Comparison of ENCODE assay signal across 9 cellular contexts in genomic region chr4:83231620-83232056, GRCh38. TPM values are rescaled to one million over a fixed set of nuclear protein-coding genes. Genes with fewer than 3 reads are reported as not detected.
DNase-seq lines count a peak whose midpoint lies in the region; ATAC-seq and TF ChIP-seq lines count a peak whose summit lies in the region.
"Had no signal": no experiment of that assay in that cellular context is flagged by ENCODE, and none has a peak within 500 bp of the region (broad histone marks: within the 10 kb centered on the region; RNA-seq: fewer than 3 reads in every experiment).

No MANE protein-coding gene starts in this region.

- H3K27ac ChIP-seq in CD8-positive, alpha-beta memory T cell (ENCODE audit: low read depth, low read length), result no peak overlapping the region
- H3K27ac ChIP-seq in SK-N-SH (ENCODE audit: low read depth in 2 of 2, low read length in 1 of 2), result no peak overlapping the region
- no peak overlapping the region for H3K27ac ChIP-seq in hepatocyte

- H3K4me2 ChIP-seq in SK-N-SH (no peak overlapping the region), hepatocyte (no peak overlapping the region)

- H3K9me2 ChIP-seq in SK-N-SH, result no peaks in the 10 kb centered on the region
- no peaks in the 10 kb centered on the region for H3K9me2 ChIP-seq in hepatocyte (replicated peaks; ENCODE audit: insufficient read depth)

- H3K9ac ChIP-seq in SK-N-SH, result no peak overlapping the region

- H3K4me3 ChIP-seq in CD8-positive, alpha-beta memory T cell (ENCODE audit: low read length), result no peak overlapping the region
- H3K4me3 ChIP-seq in SK-N-SH (ENCODE audit: low read depth in 2 of 2, low read length in 1 of 2) (no peak overlapping the region), hepatocyte (no peak overlapping the region)

- H3K4me1 Mint-ChIP-seq in CD8-positive, alpha-beta memory T cell, result peaks cover 48 to 49% (median 48%) of the 10 kb centered on the region in 3 donors
- H3K4me1 Mint-ChIP-seq in activated naive CD8-positive, alpha-beta T cell treated with anti-CD3 and anti-CD28 coated beads, Interleukin-2, amount 50 U/mL, for 24 hours, result peaks cover 52% of the 10 kb centered on the region
- H3K4me1 Mint-ChIP-seq: brain had no signal

- H3F3A ChIP-seq in SK-N-SH (replicated peaks; ENCODE audit: insufficient read depth), result no peaks in the 10 kb centered on the region

- H3K36me3 Mint-ChIP-seq in CD8-positive, alpha-beta memory T cell, result no peaks in the 10 kb centered on the region
- peaks cover 6% of the 10 kb centered on the region for H3K36me3 Mint-ChIP-seq in activated naive CD8-positive, alpha-beta T cell treated with anti-CD3 and anti-CD28 coated beads, Interleukin-2, amount 50 U/mL, for 24 hours (ENCODE audit: low read depth)
- H3K36me3 Mint-ChIP-seq: brain had no signal

- H2AFZ ChIP-seq in SK-N-SH (ENCODE audit: low read depth) (no peak overlapping the region), hepatocyte (no peak overlapping the region)

- TF ChIP-seq RAD21 in SK-N-SH (IDR thresholded peaks at IDR 0.05; ENCODE audit: low read length), result no peak

- CTCF ChIA-PET in CD8-positive, alpha-beta memory T cell (lab: Charles Lee), result interaction anchor here (0.7 kb wide), 1 partner anchor 21 kb away, joined by 3 read pairs; no protein-coding TSS in a partner anchor
- CTCF ChIA-PET in SK-N-SH (lab: Yijun Ruan, JAX), result no interaction called here

- no peaks in the 10 kb centered on the region for H3K9me3 ChIP-seq in CD8-positive, alpha-beta memory T cell (ENCODE audit: low read length)
- H3K9me3 ChIP-seq in SK-N-SH (no peaks in the 10 kb centered on the region), hepatocyte (ENCODE audit: low read depth) (no peaks in the 10 kb centered on the region)

- peak overlapping the region in 5 of 7 donors; percentile 9 to 55 (median 42) for H3K4me3 Mint-ChIP-seq in CD8-positive, alpha-beta memory T cell
- peak overlapping the region; percentile 57 for H3K4me3 Mint-ChIP-seq in activated naive CD8-positive, alpha-beta T cell treated with anti-CD3 and anti-CD28 coated beads, Interleukin-2, amount 50 U/mL, for 24 hours
- H3K4me3 Mint-ChIP-seq: brain had no signal

- TF ChIP-seq EP300 in SK-N-SH (IDR thresholded peaks at IDR 0.05; ENCODE audit: borderline replicate concordance in 1 of 2, low read depth in 1 of 2, low read length in 1 of 2), result no peak

- ATAC-seq in GM19467 (IDR thresholded peaks at IDR 0.05; ENCODE audit: unreplicated experiment) (peak; percentile 79), HG03520 (IDR thresholded peaks at IDR 0.05; ENCODE audit: unreplicated experiment) (peak; percentile 71)
- peak; percentile 89 for ATAC-seq in activated naive CD8-positive, alpha-beta T cell treated with anti-CD3 and anti-CD28 coated beads, Interleukin-2, amount 50 U/mL, for 24 hours

- H3K79me2 ChIP-seq in SK-N-SH (ENCODE audit: insufficient read depth) (no peaks in the 10 kb centered on the region), hepatocyte (no peaks in the 10 kb centered on the region)

- peaks cover 47% of the 10 kb centered on the region for H3K4me1 ChIP-seq in CD8-positive, alpha-beta memory T cell (ENCODE audit: insufficient read depth, low read length)
- H3K4me1 ChIP-seq in SK-N-SH (ENCODE audit: control insufficient read depth in 1 of 2, insufficient read depth in 2 of 2, low read depth in 1 of 2, low read length in 1 of 2) (no peaks in the 10 kb centered on the region), hepatocyte (ENCODE audit: insufficient read depth) (no peaks in the 10 kb centered on the region)

- DNase-seq in CD8-positive, alpha-beta memory T cell, result peak in 1 of 5 donors; percentile 45
- peak; percentile 29 for DNase-seq in activated naive CD8-positive, alpha-beta T cell treated with anti-CD3 and anti-CD28 coated beads, Interleukin-2, amount 50 U/mL, for 24 hours
- DNase-seq in cerebellar nuclear complex (lab: John Stamatoyannopoulos, UW) (no peak), SK-N-SH (no peak), hepatocyte (ENCODE audit: low spot score) (no peak)
- DNase-seq in stimulated activated naive CD4-positive, alpha-beta T cell treated with Interleukin-2 at 50 U/mL for 16 hours (lab: John Stamatoyannopoulos, UW), result no peak

- POLR2A ChIA-PET in CD8-positive, alpha-beta memory T cell (lab: Charles Lee), result interaction anchor here (1.0 kb wide), 1 partner anchor 14 kb away, joined by 4 read pairs; no protein-coding TSS in a partner anchor
- POLR2A ChIA-PET in SK-N-SH (lab: Yijun Ruan, JAX), result no interaction called here

- H4K20me1 ChIP-seq in SK-N-SH (ENCODE audit: insufficient read depth), result no peaks in the 10 kb centered on the region
- H4K20me1 ChIP-seq in hepatocyte (ENCODE audit: insufficient read depth, poor library complexity, severe bottlenecking), result no peaks in the 10 kb centered on the region

- WGBS in SK-N-SH (ENCODE audit: low lambda C conversion rate), result 40% methylated on average over 1 of the region's 1 CpG
- WGBS in hepatocyte (ENCODE audit: low lambda C conversion rate, missing lambda C conversion rate), result 96% methylated on average over 1 of the region's 1 CpG

- peaks cover 0 to 3% of the 10 kb centered on the region in 2 donors for H3K27me3 Mint-ChIP-seq in CD8-positive, alpha-beta memory T cell
- peaks cover 4% of the 10 kb centered on the region for H3K27me3 Mint-ChIP-seq in activated naive CD8-positive, alpha-beta T cell treated with anti-CD3 and anti-CD28 coated beads, Interleukin-2, amount 50 U/mL, for 24 hours
- H3K27me3 Mint-ChIP-seq: brain had no signal

- H3K36me3 ChIP-seq in CD8-positive, alpha-beta memory T cell (ENCODE audit: insufficient read depth, low read length), result no peaks in the 10 kb centered on the region
- H3K36me3 ChIP-seq in SK-N-SH (replicated peaks in 1 of 2; ENCODE audit: control insufficient read depth in 1 of 2, insufficient read depth in 2 of 2, low read length in 1 of 2) (no peaks in the 10 kb centered on the region), hepatocyte (replicated peaks; ENCODE audit: insufficient read depth, low read depth) (no peaks in the 10 kb centered on the region)

- TF ChIP-seq CTCF in SK-N-SH (IDR thresholded peaks at IDR 0.05) (no peak), hepatocyte (IDR thresholded peaks at IDR 0.05; ENCODE audit: poor library complexity) (no peak)

- no peaks in the 10 kb centered on the region for H3K9me3 Mint-ChIP-seq in CD8-positive, alpha-beta memory T cell
- H3K9me3 Mint-ChIP-seq in activated naive CD8-positive, alpha-beta T cell treated with anti-CD3 and anti-CD28 coated beads, Interleukin-2, amount 50 U/mL, for 24 hours, result no peaks in the 10 kb centered on the region
- H3K9me3 Mint-ChIP-seq: brain had no signal

- H3K27me3 ChIP-seq in CD8-positive, alpha-beta memory T cell (ENCODE audit: insufficient read depth, low read length, poor library complexity, severe bottlenecking), result no peaks in the 10 kb centered on the region
- H3K27me3 ChIP-seq in SK-N-SH (ENCODE audit: insufficient read depth) (no peaks in the 10 kb centered on the region), hepatocyte (no peaks in the 10 kb centered on the region)

- H3K27ac Mint-ChIP-seq in CD8-positive, alpha-beta memory T cell, result peak overlapping the region in 6 of 8 donors; percentile 1 to 77 (median 26)
- peak overlapping the region; percentile 86 for H3K27ac Mint-ChIP-seq in activated naive CD8-positive, alpha-beta T cell treated with anti-CD3 and anti-CD28 coated beads, Interleukin-2, amount 50 U/mL, for 24 hours
- H3K27ac Mint-ChIP-seq: brain had no signal

TF ChIP-seq in SK-N-SH, 30 proteins besides CTCF, POLR2A, EP300 and RAD21 (continues in another document):
- TF ChIP-seq GABPA (IDR thresholded peaks at IDR 0.05; ENCODE audit: low read depth) (no peak), REST (IDR thresholded peaks at IDR 0.05; ENCODE audit: low read depth, low read length) (no peak), IRF3 (IDR thresholded peaks at IDR 0.05; ENCODE audit: low read depth, low read length) (no peak)

RNA-seq across cellular contexts. Expression of gene COQ2, which starts 53.0 kb away (rescaled TPM):
- total RNA-seq in CD8-positive, alpha-beta memory T cell, result 10 to 100 TPM; 23.6 to 24.3 TPM
- 7.5 TPM for polyA plus RNA-seq in CD8-positive, alpha-beta memory T cell
- polyA plus RNA-seq in SK-N-SH (2012; rRNA removed), result 14.8 and 15.6 TPM in 2 replicates
- polyA plus RNA-seq in SK-N-SH (2012; cell fraction: cytosol; rRNA removed), result 16.8 and 20.6 TPM in 2 replicates
- polyA plus RNA-seq in SK-N-SH (2012; cell fraction: nucleus; rRNA removed), result 4.8 and 7.6 TPM in 2 replicates
- total RNA-seq in hepatocyte, result 13.4 and 15.3 TPM in 2 replicates
- polyA plus RNA-seq in hepatocyte, result 16.4 and 18.6 TPM in 2 replicates
